Comparison of ENCODE assay signal across 20 cellular contexts in the genomic region with DNA sequence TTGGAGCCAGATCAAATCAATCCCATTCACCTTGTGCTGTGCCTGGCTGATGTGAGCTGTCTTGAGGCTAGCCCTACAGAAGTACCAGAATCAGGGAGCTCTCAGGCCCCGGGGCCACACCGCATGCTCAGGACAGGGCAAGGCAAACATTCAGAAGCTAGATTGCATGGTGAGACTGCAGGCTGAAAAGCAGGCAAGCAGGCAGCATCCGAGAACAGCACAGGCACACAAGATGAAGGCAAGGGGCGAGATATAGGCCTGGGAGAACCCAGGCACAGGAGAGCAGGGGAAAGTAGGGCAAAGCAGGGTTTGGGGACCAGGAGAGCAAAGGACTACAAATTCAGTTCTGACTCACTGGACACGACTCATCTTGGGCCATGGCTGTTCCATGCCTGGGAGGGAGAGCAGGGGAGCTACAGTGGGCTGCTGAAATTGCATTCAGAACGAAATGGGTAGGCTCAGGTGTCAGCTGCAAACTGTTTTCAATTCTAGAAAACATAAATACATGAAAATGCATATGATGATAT. TPM values are rescaled to one million over a fixed set of nuclear protein-coding genes. Genes with fewer than 3 reads are reported as not detected.
"Had no signal": no experiment of that assay in that cellular context is flagged by ENCODE, and none has a peak within 500 bp of the region (broad histone marks: within the 10 kb centered on the region; RNA-seq: fewer than 3 reads in every experiment).

No MANE protein-coding gene starts in this region.

- H3K27ac ChIP-seq: epithelial cell of prostate, left lung, parathyroid adenoma, upper lobe of right lung had no signal

- H3K9ac ChIP-seq: parathyroid adenoma had no signal

- H3K27me3 Mint-ChIP-seq: activated B cell treated with CpG ODN at 0.5 μM for 24 hours; dendritic cell treated with granulocyte-macrophage colony-stimulating factor and Interleukin-4, amounts not matched to agents 40 ng/mL and 50 ng/mL, for 4 days; stimulated activated naive CD8-positive, alpha-beta T cell treated with anti-CD3 and anti-CD28 coated beads, Interleukin-15, Interleukin-2, amounts not matched to agents 100 ng/mL and 50 ng/mL, for 24 hours had no signal

- H3K4me1 ChIP-seq: left lung, parathyroid adenoma, upper lobe of right lung had no signal

- H3K36me3 ChIP-seq: left lung, upper lobe of right lung had no signal

- H3K27ac Mint-ChIP-seq: activated B cell treated with CpG ODN at 0.5 μM for 24 hours; activated CD8-positive, alpha-beta T cell treated with anti-CD3 and anti-CD28 coated beads, Interleukin-2, amount 10 ng/mL, durations not matched to agents 7 days and 5 days; activated naive CD4-positive, alpha-beta T cell treated with anti-CD3 and anti-CD28 coated beads, Interleukin-2, amount 50 U/mL, for 72 hours; dendritic cell treated with granulocyte-macrophage colony-stimulating factor and Interleukin-4, amounts not matched to agents 40 ng/mL and 50 ng/mL, for 4 days; naive thymus-derived CD4-positive, alpha-beta T cell; stimulated activated naive CD8-positive, alpha-beta T cell treated with anti-CD3 and anti-CD28 coated beads, Interleukin-15, Interleukin-2, amounts not matched to agents 100 ng/mL and 50 ng/mL, for 24 hours had no signal

- H3K9me3 ChIP-seq: left lung, mucosa of descending colon, upper lobe of right lung had no signal

- ATAC-seq: activated CD8-positive, alpha-beta T cell treated with anti-CD3 and anti-CD28 coated beads, Interleukin-2, amount 10 ng/mL, durations not matched to agents 7 days and 5 days; left lung; mucosa of descending colon; naive thymus-derived CD4-positive, alpha-beta T cell; upper lobe of right lung had no signal

- H3K9me3 Mint-ChIP-seq: activated B cell treated with CpG ODN at 0.5 μM for 24 hours; activated naive CD4-positive, alpha-beta T cell treated with anti-CD3 and anti-CD28 coated beads, Interleukin-2, amount 50 U/mL, for 72 hours; dendritic cell treated with granulocyte-macrophage colony-stimulating factor and Interleukin-4, amounts not matched to agents 40 ng/mL and 50 ng/mL, for 4 days; naive thymus-derived CD4-positive, alpha-beta T cell; stimulated activated naive CD8-positive, alpha-beta T cell treated with anti-CD3 and anti-CD28 coated beads, Interleukin-15, Interleukin-2, amounts not matched to agents 100 ng/mL and 50 ng/mL, for 24 hours had no signal

- DNase-seq: activated B cell treated with CpG ODN at 0.5 μM for 24 hours; activated CD4-positive, alpha-beta T cell treated with anti-CD3 and anti-CD28 coated beads for 48 hours; activated CD8-positive, alpha-beta memory T cell treated with anti-CD3 and anti-CD28 coated beads, Interleukin-2, amount 50 U/mL, for 4 hours; activated CD8-positive, alpha-beta T cell treated with anti-CD3 and anti-CD28 coated beads, Interleukin-2, amount 10 ng/mL, durations not matched to agents 7 days and 5 days; activated effector memory CD4-positive, alpha-beta T cell treated with anti-CD3 and anti-CD28 coated beads, Interleukin-2, amount 50 U/mL, for 16 hours; activated T-cell treated with anti-CD3 and anti-CD28 coated beads, Interleukin-2, amount 50 U/mL, for 48 hours; effector memory CD4-positive, alpha-beta T cell; left lung; mucosa of descending colon; naive thymus-derived CD4-positive, alpha-beta T cell; stimulated activated CD4-positive, alpha-beta T cell treated with anti-CD3 and anti-CD28 coated beads, Interleukin-15, amount 100 ng/mL, for 24 hours; stimulated activated CD4-positive, alpha-beta T cell treated with anti-CD3 and anti-CD28 coated beads, Interleukin-4, amount 100 ng/mL, for 4 hours; stimulated activated CD8-positive, alpha-beta memory T cell treated with anti-CD3 and anti-CD28 coated beads, Interleukin-4, amount 100 ng/mL, for 48 hours; T-helper 2 cell; upper lobe of right lung had no signal

- H3K4me1 Mint-ChIP-seq: activated B cell treated with CpG ODN at 0.5 μM for 24 hours; naive thymus-derived CD4-positive, alpha-beta T cell had no signal

- H3K4me3 Mint-ChIP-seq: activated B cell treated with CpG ODN at 0.5 μM for 24 hours; activated CD8-positive, alpha-beta T cell treated with anti-CD3 and anti-CD28 coated beads, Interleukin-2, amount 10 ng/mL, durations not matched to agents 7 days and 5 days; dendritic cell treated with granulocyte-macrophage colony-stimulating factor and Interleukin-4, amounts not matched to agents 40 ng/mL and 50 ng/mL, for 4 days; naive thymus-derived CD4-positive, alpha-beta T cell; stimulated activated naive CD8-positive, alpha-beta T cell treated with anti-CD3 and anti-CD28 coated beads, Interleukin-15, Interleukin-2, amounts not matched to agents 100 ng/mL and 50 ng/mL, for 24 hours had no signal

- H3K4me3 ChIP-seq: left lung, mucosa of descending colon, upper lobe of right lung had no signal

- H3K27me3 ChIP-seq: left lung, upper lobe of right lung had no signal

- H3K36me3 Mint-ChIP-seq: activated naive CD4-positive, alpha-beta T cell treated with anti-CD3 and anti-CD28 coated beads, Interleukin-2, amount 50 U/mL, for 72 hours; naive thymus-derived CD4-positive, alpha-beta T cell had no signal

RNA-seq across cellular contexts. Expression of a gene that starts 59.6 kb away (rescaled TPM):
- total RNA-seq: activated CD8-positive, alpha-beta T cell treated with anti-CD3 and anti-CD28 coated beads, Interleukin-2, amount 10 ng/mL, durations not matched to agents 7 days and 5 days had no signal
- polyA plus RNA-seq: naive thymus-derived CD4-positive, alpha-beta T cell had no signal
